ENCODE assay signal across 11 cellular contexts in genomic region chr18:24270358-24270936, GRCh38.
DNase-seq lines count a peak whose midpoint lies in the region; ATAC-seq and TF ChIP-seq lines count a peak whose summit lies in the region.
"Had no signal": no experiment of that assay in that cellular context is flagged by ENCODE, and none has a peak within 500 bp of the region (broad histone marks: within the 10 kb centered on the region; RNA-seq: fewer than 3 reads in every experiment).

No MANE protein-coding gene starts in this region.

- no peak for TF ChIP-seq CTCF in left lung (IDR thresholded peaks at IDR 0.05)

- WGBS in HUES64, result 31% methylated on average over 4 of the region's 4 CpGs

- H3K4me1 ChIP-seq in HUES64 (ENCODE audit: insufficient read depth, low read length) (peaks cover 39% of the 10 kb centered on the region), left lung (peaks cover 4 to 39% of the 10 kb centered on the region in 2 donors), stomach smooth muscle (ENCODE audit: control insufficient read depth, insufficient read depth, low read length) (peaks cover 10% of the 10 kb centered on the region)

- H3K9ac ChIP-seq in HUES64 (ENCODE audit: low read depth, low read length) (peak overlapping the region; percentile 67), stomach smooth muscle (ENCODE audit: low read length in 2 of 2) (peak overlapping the region; percentile 37 to 82)

- H3K9me3 ChIP-seq in HUES64 (ENCODE audit: insufficient read depth, low read depth, low read length), result no peaks in the 10 kb centered on the region
- H3K9me3 ChIP-seq in left lung, result no peaks in the 10 kb centered on the region
- no peaks in the 10 kb centered on the region for H3K9me3 ChIP-seq in stomach smooth muscle (ENCODE audit: control insufficient read depth in 2 of 2, low read length in 2 of 2)

- H3K9me3 Mint-ChIP-seq in central memory CD8-positive, alpha-beta T cell, result no peaks in the 10 kb centered on the region

- peaks cover 5% of the 10 kb centered on the region for H3K4me1 Mint-ChIP-seq in central memory CD8-positive, alpha-beta T cell

- H3K4me3 ChIP-seq in HUES64 (ENCODE audit: low read length), result peak overlapping the region; percentile 75
- H3K4me3 ChIP-seq in left lung, result peak overlapping the region; percentile 64 to 73
- H3K4me3 ChIP-seq in stomach smooth muscle (ENCODE audit: low read length in 2 of 2), result peak overlapping the region; percentile 86 to 88
- H3K4me3 ChIP-seq: GM12878 had no signal

- H3K27me3 ChIP-seq in HUES64 (ENCODE audit: insufficient read depth, low read length) (no peaks in the 10 kb centered on the region), left lung (peaks cover 0 to 10% of the 10 kb centered on the region in 2 donors), stomach smooth muscle (ENCODE audit: control insufficient read depth in 1 of 2, insufficient read depth in 2 of 2, low read length in 2 of 2) (no peaks in the 10 kb centered on the region)

- H3K36me3 ChIP-seq in HUES64 (ENCODE audit: insufficient read depth, low read length) (no peaks in the 10 kb centered on the region), left lung (no peaks in the 10 kb centered on the region), stomach smooth muscle (ENCODE audit: control insufficient read depth in 2 of 2, insufficient read depth in 2 of 2, low read length in 2 of 2) (no peaks in the 10 kb centered on the region)

- ATAC-seq in central memory CD8-positive, alpha-beta T cell (replicated peaks; ENCODE audit: extremely low read depth, poor library complexity, severe bottlenecking), result no peak
- ATAC-seq in left lung (no peak), HG03039 (IDR thresholded peaks at IDR 0.05; ENCODE audit: unreplicated experiment) (no peak)
- ATAC-seq: GM12878 had no signal

- intact Hi-C loops in left lung (cut with DNase I), result no loop called here

- peak overlapping the region; percentile 12 for H3K4me3 Mint-ChIP-seq in central memory CD8-positive, alpha-beta T cell

- no peak overlapping the region for H3K27ac Mint-ChIP-seq in central memory CD8-positive, alpha-beta T cell (ENCODE audit: low read depth)

- no peaks in the 10 kb centered on the region for H3K36me3 Mint-ChIP-seq in central memory CD8-positive, alpha-beta T cell (ENCODE audit: insufficient read depth)

- H3K27ac ChIP-seq in HUES64 (ENCODE audit: low read depth, low read length), result no peak overlapping the region
- H3K27ac ChIP-seq in left lung, result peak overlapping the region; percentile 81 to 92
- peak overlapping the region; percentile 67 for H3K27ac ChIP-seq in stomach smooth muscle (ENCODE audit: low read length)

- no peak for DNase-seq in central memory CD8-positive, alpha-beta T cell (ENCODE audit: low spot score in 2 of 2)
- no peak for DNase-seq in left lung
- DNase-seq in activated effector memory CD4-positive, alpha-beta T cell treated with anti-CD3 and anti-CD28 coated beads, Interleukin-2, amount 50 U/mL, for 16 hours, result no peak
- DNase-seq in AG20443 (ENCODE audit: low spot score), result no peak
- DNase-seq in NCI-H748 (lab: John Stamatoyannopoulos, UW; ENCODE audit: unreplicated experiment), result no peak
- DNase-seq: NCI-H1694; stimulated activated CD4-positive, alpha-beta T cell treated with anti-CD3 and anti-CD28 coated beads, Interleukin-2, amount 100 ng/mL, for 24 hours had no signal

- peaks cover 66% of the 10 kb centered on the region for H3K27me3 Mint-ChIP-seq in central memory CD8-positive, alpha-beta T cell
